ENCODE assay signal across 1 cellular context in the genomic region with DNA sequence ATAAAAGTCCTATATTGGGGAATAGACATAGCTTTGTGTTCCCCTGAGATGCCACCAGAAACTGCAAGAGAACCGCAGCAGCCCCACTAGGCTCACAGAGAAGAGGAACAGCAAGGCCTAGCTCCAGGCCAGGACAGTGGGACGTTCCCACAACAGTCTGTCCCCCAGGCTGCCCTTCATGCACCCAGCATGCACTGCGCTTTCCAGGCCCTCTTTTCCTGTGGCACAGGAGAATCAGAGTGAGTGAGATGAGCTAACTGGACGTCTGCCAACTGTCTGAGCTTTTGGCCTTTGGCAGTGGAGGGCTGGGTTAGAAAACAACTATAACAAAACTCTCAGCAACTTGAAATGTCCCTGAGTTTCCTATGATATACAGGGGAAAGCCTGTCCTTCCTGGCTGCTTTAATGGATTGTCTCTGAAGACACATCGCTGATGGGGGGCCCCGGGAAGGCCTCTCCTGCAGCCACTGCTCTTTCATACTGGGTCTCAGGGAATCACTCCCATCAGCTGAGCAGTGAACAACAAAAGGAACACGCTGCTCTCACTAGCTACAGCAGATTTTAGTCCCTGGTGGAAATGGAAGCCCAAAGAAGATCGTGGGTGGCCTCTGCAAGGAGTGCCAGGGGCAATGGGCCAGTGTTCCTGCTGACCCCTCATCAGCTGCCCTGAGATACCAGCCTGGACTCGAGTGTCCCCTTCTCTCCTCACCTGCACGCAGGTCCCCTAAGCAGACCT.
A peak's percentile ranks its signal among the peaks of the same experiment; 100 is the strongest.
TF ChIP-seq lines count a peak whose summit lies in the region.

No MANE protein-coding gene starts in this region.

TF ChIP-seq in HepG2, 621 proteins besides CTCF, POLR2A, EP300 and RAD21 (continues in another document):
- TF ChIP-seq ARID2 (CRISPR knock-in tag; IDR thresholded peaks at IDR 0.05; ENCODE audit: borderline replicate concordance) (no peak), FOXJ3 (CRISPR knock-in tag; IDR thresholded peaks at IDR 0.05; ENCODE audit: borderline replicate concordance) (no peak), ZFP36L2 (CRISPR knock-in tag; IDR thresholded peaks at IDR 0.05) (no peak), SALL1 (CRISPR knock-in tag; IDR thresholded peaks at IDR 0.05) (0 out of 2 replicates have a peak, but pooled peaks have one; percentile 15), SOX6 (IDR thresholded peaks at IDR 0.05) (no peak), SOX6 (CRISPR knock-in tag; IDR thresholded peaks at IDR 0.05) (peak; percentile 35; the same call in 1 of the 2 replicates), RFXAP (CRISPR knock-in tag; IDR thresholded peaks at IDR 0.05; ENCODE audit: borderline replicate concordance) (no peak), KDM5B (CRISPR knock-in tag; IDR thresholded peaks at IDR 0.05; ENCODE audit: borderline replicate concordance) (0 out of 2 replicates have a peak, but pooled peaks have one; percentile 31), BCL6 (CRISPR knock-in tag; IDR thresholded peaks at IDR 0.05) (no peak), PHF21A (CRISPR knock-in tag; IDR thresholded peaks at IDR 0.05) (peak; percentile 28), SP140L (CRISPR knock-in tag; IDR thresholded peaks at IDR 0.05; ENCODE audit: borderline replicate concordance) (no peak), ZNF552 (CRISPR knock-in tag; IDR thresholded peaks at IDR 0.05; ENCODE audit: borderline replicate concordance) (no peak), RBM22 (optimal IDR thresholded peaks at IDR 0.05; ENCODE audit: low read length) (peak; percentile 11), NCOA5 (CRISPR knock-in tag; IDR thresholded peaks at IDR 0.05) (0 out of 2 replicates have a peak, but pooled peaks have one; percentile 63), POLR2AphosphoS5 (IDR thresholded peaks at IDR 0.05; ENCODE audit: low read depth, low read length) (0 out of 2 replicates have a peak, but pooled peaks have one; percentile 20), ATAD3A (CRISPR knock-in tag; IDR thresholded peaks at IDR 0.05) (no peak), KDM2A (CRISPR knock-in tag; IDR thresholded peaks at IDR 0.05; ENCODE audit: borderline replicate concordance, low read depth) (peak; percentile 58)
- TF ChIP-seq, protein P1, sequence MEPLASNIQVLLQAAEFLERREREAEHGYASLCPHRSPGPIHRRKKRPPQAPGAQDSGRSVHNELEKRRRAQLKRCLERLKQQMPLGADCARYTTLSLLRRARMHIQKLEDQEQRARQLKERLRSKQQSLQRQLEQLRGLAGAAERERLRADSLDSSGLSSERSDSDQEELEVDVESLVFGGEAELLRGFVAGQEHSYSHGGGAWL (CRISPR knock-in tag; IDR thresholded peaks at IDR 0.05), result no peak
- TF ChIP-seq, protein P2, sequence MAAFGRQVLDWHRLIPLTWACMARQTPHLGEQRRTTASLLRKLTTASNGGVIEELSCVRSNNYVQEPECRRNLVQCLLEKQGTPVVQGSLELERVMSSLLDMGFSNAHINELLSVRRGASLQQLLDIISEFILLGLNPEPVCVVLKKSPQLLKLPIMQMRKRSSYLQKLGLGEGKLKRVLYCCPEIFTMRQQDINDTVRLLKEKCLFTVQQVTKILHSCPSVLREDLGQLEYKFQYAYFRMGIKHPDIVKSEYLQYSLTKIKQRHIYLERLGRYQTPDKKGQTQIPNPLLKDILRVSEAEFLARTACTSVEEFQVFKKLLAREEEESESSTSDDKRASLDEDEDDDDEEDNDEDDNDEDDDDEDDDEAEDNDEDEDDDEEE (CRISPR knock-in tag; IDR thresholded peaks at IDR 0.05), result 0 out of 2 replicates have a peak, but pooled peaks have one; percentile 57
- TF ChIP-seq, protein P3, sequence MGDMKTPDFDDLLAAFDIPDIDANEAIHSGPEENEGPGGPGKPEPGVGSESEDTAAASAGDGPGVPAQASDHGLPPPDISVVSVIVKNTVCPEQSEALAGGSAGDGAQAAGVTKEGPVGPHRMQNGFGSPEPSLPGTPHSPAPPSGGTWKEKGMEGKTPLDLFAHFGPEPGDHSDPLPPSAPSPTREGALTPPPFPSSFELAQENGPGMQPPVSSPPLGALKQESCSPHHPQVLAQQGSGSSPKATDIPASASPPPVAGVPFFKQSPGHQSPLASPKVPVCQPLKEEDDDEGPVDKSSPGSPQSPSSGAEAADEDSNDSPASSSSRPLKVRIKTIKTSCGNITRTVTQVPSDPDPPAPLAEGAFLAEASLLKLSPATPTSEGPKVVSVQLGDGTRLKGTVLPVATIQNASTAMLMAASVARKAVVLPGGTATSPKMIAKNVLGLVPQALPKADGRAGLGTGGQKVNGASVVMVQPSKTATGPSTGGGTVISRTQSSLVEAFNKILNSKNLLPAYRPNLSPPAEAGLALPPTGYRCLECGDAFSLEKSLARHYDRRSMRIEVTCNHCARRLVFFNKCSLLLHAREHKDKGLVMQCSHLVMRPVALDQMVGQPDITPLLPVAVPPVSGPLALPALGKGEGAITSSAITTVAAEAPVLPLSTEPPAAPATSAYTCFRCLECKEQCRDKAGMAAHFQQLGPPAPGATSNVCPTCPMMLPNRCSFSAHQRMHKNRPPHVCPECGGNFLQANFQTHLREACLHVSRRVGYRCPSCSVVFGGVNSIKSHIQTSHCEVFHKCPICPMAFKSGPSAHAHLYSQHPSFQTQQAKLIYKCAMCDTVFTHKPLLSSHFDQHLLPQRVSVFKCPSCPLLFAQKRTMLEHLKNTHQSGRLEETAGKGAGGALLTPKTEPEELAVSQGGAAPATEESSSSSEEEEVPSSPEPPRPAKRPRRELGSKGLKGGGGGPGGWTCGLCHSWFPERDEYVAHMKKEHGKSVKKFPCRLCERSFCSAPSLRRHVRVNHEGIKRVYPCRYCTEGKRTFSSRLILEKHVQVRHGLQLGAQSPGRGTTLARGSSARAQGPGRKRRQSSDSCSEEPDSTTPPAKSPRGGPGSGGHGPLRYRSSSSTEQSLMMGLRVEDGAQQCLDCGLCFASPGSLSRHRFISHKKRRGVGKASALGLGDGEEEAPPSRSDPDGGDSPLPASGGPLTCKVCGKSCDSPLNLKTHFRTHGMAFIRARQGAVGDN (CRISPR knock-in tag; IDR thresholded peaks at IDR 0.05), result peak; percentile 75
- TF ChIP-seq, protein P4, sequence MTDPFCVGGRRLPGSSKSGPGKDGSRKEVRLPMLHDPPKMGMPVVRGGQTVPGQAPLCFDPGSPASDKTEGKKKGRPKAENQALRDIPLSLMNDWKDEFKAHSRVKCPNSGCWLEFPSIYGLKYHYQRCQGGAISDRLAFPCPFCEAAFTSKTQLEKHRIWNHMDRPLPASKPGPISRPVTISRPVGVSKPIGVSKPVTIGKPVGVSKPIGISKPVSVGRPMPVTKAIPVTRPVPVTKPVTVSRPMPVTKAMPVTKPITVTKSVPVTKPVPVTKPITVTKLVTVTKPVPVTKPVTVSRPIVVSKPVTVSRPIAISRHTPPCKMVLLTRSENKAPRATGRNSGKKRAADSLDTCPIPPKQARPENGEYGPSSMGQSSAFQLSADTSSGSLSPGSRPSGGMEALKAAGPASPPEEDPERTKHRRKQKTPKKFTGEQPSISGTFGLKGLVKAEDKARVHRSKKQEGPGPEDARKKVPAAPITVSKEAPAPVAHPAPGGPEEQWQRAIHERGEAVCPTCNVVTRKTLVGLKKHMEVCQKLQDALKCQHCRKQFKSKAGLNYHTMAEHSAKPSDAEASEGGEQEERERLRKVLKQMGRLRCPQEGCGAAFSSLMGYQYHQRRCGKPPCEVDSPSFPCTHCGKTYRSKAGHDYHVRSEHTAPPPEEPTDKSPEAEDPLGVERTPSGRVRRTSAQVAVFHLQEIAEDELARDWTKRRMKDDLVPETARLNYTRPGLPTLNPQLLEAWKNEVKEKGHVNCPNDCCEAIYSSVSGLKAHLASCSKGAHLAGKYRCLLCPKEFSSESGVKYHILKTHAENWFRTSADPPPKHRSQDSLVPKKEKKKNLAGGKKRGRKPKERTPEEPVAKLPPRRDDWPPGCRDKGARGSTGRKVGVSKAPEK (CRISPR knock-in tag; IDR thresholded peaks at IDR 0.05; ENCODE audit: borderline replicate concordance), result peak; percentile 29; the same call in 1 of the 2 replicates
- TF ChIP-seq, protein P5, sequence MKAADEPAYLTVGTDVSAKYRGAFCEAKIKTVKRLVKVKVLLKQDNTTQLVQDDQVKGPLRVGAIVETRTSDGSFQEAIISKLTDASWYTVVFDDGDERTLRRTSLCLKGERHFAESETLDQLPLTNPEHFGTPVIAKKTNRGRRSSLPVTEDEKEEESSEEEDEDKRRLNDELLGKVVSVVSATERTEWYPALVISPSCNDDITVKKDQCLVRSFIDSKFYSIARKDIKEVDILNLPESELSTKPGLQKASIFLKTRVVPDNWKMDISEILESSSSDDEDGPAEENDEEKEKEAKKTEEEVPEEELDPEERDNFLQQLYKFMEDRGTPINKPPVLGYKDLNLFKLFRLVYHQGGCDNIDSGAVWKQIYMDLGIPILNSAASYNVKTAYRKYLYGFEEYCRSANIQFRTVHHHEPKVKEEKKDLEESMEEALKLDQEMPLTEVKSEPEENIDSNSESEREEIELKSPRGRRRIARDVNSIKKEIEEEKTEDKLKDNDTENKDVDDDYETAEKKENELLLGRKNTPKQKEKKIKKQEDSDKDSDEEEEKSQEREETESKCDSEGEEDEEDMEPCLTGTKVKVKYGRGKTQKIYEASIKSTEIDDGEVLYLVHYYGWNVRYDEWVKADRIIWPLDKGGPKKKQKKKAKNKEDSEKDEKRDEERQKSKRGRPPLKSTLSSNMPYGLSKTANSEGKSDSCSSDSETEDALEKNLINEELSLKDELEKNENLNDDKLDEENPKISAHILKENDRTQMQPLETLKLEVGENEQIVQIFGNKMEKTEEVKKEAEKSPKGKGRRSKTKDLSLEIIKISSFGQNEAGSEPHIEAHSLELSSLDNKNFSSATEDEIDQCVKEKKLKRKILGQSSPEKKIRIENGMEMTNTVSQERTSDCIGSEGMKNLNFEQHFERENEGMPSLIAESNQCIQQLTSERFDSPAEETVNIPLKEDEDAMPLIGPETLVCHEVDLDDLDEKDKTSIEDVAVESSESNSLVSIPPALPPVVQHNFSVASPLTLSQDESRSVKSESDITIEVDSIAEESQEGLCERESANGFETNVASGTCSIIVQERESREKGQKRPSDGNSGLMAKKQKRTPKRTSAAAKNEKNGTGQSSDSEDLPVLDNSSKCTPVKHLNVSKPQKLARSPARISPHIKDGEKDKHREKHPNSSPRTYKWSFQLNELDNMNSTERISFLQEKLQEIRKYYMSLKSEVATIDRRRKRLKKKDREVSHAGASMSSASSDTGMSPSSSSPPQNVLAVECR (CRISPR knock-in tag; IDR thresholded peaks at IDR 0.05; ENCODE audit: borderline replicate concordance), result 0 out of 2 replicates have a peak, but pooled peaks have one; percentile 24
- TF ChIP-seq, protein P6, sequence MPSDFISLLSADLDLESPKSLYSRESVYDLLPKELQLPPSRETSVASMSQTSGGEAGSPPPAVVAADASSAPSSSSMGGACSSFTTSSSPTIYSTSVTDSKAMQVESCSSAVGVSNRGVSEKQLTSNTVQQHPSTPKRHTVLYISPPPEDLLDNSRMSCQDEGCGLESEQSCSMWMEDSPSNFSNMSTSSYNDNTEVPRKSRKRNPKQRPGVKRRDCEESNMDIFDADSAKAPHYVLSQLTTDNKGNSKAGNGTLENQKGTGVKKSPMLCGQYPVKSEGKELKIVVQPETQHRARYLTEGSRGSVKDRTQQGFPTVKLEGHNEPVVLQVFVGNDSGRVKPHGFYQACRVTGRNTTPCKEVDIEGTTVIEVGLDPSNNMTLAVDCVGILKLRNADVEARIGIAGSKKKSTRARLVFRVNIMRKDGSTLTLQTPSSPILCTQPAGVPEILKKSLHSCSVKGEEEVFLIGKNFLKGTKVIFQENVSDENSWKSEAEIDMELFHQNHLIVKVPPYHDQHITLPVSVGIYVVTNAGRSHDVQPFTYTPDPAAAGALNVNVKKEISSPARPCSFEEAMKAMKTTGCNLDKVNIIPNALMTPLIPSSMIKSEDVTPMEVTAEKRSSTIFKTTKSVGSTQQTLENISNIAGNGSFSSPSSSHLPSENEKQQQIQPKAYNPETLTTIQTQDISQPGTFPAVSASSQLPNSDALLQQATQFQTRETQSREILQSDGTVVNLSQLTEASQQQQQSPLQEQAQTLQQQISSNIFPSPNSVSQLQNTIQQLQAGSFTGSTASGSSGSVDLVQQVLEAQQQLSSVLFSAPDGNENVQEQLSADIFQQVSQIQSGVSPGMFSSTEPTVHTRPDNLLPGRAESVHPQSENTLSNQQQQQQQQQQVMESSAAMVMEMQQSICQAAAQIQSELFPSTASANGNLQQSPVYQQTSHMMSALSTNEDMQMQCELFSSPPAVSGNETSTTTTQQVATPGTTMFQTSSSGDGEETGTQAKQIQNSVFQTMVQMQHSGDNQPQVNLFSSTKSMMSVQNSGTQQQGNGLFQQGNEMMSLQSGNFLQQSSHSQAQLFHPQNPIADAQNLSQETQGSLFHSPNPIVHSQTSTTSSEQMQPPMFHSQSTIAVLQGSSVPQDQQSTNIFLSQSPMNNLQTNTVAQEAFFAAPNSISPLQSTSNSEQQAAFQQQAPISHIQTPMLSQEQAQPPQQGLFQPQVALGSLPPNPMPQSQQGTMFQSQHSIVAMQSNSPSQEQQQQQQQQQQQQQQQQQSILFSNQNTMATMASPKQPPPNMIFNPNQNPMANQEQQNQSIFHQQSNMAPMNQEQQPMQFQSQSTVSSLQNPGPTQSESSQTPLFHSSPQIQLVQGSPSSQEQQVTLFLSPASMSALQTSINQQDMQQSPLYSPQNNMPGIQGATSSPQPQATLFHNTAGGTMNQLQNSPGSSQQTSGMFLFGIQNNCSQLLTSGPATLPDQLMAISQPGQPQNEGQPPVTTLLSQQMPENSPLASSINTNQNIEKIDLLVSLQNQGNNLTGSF (CRISPR knock-in tag; IDR thresholded peaks at IDR 0.05), result no peak
- TF ChIP-seq, protein P7, sequence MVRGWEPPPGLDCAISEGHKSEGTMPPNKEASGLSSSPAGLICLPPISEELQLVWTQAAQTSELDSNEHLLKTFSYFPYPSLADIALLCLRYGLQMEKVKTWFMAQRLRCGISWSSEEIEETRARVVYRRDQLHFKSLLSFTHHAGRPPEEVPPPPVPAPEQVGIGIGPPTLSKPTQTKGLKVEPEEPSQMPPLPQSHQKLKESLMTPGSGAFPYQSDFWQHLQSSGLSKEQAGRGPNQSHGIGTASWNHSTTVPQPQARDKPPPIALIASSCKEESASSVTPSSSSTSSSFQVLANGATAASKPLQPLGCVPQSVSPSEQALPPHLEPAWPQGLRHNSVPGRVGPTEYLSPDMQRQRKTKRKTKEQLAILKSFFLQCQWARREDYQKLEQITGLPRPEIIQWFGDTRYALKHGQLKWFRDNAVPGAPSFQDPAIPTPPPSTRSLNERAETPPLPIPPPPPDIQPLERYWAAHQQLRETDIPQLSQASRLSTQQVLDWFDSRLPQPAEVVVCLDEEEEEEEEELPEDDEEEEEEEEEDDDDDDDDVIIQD (CRISPR knock-in tag; IDR thresholded peaks at IDR 0.05; ENCODE audit: low read depth), result 0 out of 2 replicates have a peak, but pooled peaks have one; percentile 48
- TF ChIP-seq, protein P8, sequence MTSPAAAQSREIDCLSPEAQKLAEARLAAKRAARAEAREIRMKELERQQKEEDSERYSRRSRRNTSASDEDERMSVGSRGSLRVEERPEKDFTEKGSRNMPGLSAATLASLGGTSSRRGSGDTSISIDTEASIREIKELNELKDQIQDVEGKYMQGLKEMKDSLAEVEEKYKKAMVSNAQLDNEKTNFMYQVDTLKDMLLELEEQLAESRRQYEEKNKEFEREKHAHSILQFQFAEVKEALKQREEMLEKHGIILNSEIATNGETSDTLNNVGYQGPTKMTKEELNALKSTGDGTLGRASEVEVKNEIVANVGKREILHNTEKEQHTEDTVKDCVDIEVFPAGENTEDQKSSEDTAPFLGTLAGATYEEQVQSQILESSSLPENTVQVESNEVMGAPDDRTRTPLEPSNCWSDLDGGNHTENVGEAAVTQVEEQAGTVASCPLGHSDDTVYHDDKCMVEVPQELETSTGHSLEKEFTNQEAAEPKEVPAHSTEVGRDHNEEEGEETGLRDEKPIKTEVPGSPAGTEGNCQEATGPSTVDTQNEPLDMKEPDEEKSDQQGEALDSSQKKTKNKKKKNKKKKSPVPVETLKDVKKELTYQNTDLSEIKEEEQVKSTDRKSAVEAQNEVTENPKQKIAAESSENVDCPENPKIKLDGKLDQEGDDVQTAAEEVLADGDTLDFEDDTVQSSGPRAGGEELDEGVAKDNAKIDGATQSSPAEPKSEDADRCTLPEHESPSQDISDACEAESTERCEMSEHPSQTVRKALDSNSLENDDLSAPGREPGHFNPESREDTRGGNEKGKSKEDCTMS (CRISPR knock-in tag; conservative IDR thresholded peaks at IDR 0.05), result no peak
